In the genomic region with DNA sequence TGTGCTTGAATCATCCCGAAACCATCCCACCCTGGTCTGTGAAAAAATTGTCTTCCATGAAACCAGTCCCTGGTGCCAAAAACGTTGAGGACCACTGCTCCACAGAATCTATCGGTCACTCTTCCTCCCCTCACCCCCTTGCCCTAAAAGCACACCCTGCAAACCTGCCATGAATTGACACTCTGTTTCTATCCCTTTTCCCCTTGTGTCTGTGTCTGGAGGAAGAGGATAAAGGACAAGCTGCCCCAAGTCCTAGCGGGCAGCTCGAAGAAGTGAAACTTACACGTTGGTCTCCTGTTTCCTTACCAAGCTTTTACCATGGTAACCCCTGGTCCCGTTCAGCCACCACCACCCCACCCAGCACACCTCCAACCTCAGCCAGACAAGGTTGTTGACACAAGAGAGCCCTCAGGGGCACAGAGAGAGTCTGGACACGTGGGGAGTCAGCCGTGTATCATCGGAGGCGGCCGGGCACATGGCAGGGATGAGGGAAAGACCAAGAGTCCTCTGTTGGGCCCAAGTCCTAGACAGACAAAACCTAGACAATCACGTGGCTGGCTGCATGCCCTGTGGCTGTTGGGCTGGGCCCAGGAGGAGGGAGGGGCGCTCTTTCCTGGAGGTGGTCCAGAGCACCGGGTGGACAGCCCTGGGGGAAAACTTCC, we compare ENCODE assay signal across 8 cellular contexts.
DNase-seq lines count a peak whose midpoint lies in the region; ATAC-seq lines count a peak whose summit lies in the region.

No MANE protein-coding gene starts in this region.

- H3K4me1 Mint-ChIP-seq in dendritic cell treated with granulocyte-macrophage colony-stimulating factor and Interleukin-4, amounts not matched to agents 40 ng/mL and 50 ng/mL, for 4 days (ENCODE audit: low read depth) = peaks cover 89% of the 10 kb centered on the region

- ATAC-seq in GM19468 (IDR thresholded peaks at IDR 0.05; ENCODE audit: extremely low read depth, unreplicated experiment) = peak; percentile 30

- H3K9me3 Mint-ChIP-seq in dendritic cell treated with granulocyte-macrophage colony-stimulating factor and Interleukin-4, amounts not matched to agents 40 ng/mL and 50 ng/mL, for 4 days = no peaks in the 10 kb centered on the region

- H3K27me3 Mint-ChIP-seq in dendritic cell treated with granulocyte-macrophage colony-stimulating factor and Interleukin-4, amounts not matched to agents 40 ng/mL and 50 ng/mL, for 4 days = peaks cover 67% of the 10 kb centered on the region

- H3K4me3 Mint-ChIP-seq in dendritic cell treated with granulocyte-macrophage colony-stimulating factor and Interleukin-4, amounts not matched to agents 40 ng/mL and 50 ng/mL, for 4 days = no peak overlapping the region

- peak overlapping the region; percentile 35 for H3K27ac Mint-ChIP-seq in dendritic cell treated with granulocyte-macrophage colony-stimulating factor and Interleukin-4, amounts not matched to agents 40 ng/mL and 50 ng/mL, for 4 days

- H3K36me3 Mint-ChIP-seq in dendritic cell treated with granulocyte-macrophage colony-stimulating factor and Interleukin-4, amounts not matched to agents 40 ng/mL and 50 ng/mL, for 4 days (ENCODE audit: low read depth) = no peaks in the 10 kb centered on the region

- intact Hi-C loops in dendritic cell treated with granulocyte-macrophage colony-stimulating factor and Interleukin-4, amounts not matched to agents 40 ng/mL and 50 ng/mL, for 4 days (cut with micrococcal nuclease) = no loop called here

- DNase-seq in AG08395 (ENCODE audit: low spot score) (peak; percentile 48), NCI-H1105 (lab: John Stamatoyannopoulos, UW) (peak; percentile 2), midbrain (lab: John Stamatoyannopoulos, UW) (peak; percentile 8), NCI-H1436 (lab: John Stamatoyannopoulos, UW) (no peak), middle frontal gyrus (ENCODE audit: extremely low spot score, low spot score) (no peak), inferior parietal cortex (ENCODE audit: extremely low spot score) (no peak)

Comparison
In these comparisons a context has a peak if more than half of its experiments do, and no peak if none do; other contexts are left out.
1. DNase-seq: peak in AG08395 (single experiment), NCI-H1105 (single experiment) and midbrain (single experiment); none in NCI-H1436 (single experiment), middle frontal gyrus (single experiment) and inferior parietal cortex (single experiment).